10 cellular contexts compared by ENCODE assay signal in genomic region chr3:172201990-172202318, GRCh38.
A peak's percentile ranks its signal among the peaks of the same experiment; 100 is the strongest.
DNase-seq lines count a peak whose midpoint lies in the region; ATAC-seq and TF ChIP-seq lines count a peak whose summit lies in the region.
"Had no signal": no experiment of that assay in that cellular context is flagged by ENCODE, and none has a peak within 500 bp of the region (broad histone marks: within the 10 kb centered on the region; RNA-seq: fewer than 3 reads in every experiment).

No MANE protein-coding gene starts in this region.

- H3K9ac ChIP-seq in neural progenitor cell, result no peak overlapping the region

- H3K79me2 ChIP-seq in neural progenitor cell (ENCODE audit: low read depth), result peaks cover 55% of the 10 kb centered on the region

- H3K4me3 Mint-ChIP-seq in neural progenitor cell, result no peak overlapping the region

- H3K4me3 ChIP-seq in AG09309 (ENCODE audit: control insufficient read depth, low read depth, low read length) (no peak overlapping the region), esophagus squamous epithelium (no peak overlapping the region), neural progenitor cell (no peak overlapping the region)

- H3K4me2 ChIP-seq in neural progenitor cell, result no peak overlapping the region

- H3K36me3 ChIP-seq in esophagus squamous epithelium, result no peaks in the 10 kb centered on the region
- H3K36me3 ChIP-seq in neural progenitor cell, result no peaks in the 10 kb centered on the region

- TF ChIP-seq CTCF in AG09309 (IDR thresholded peaks at IDR 0.05; ENCODE audit: control insufficient read depth, insufficient read depth, low read depth, low read length, missing control alignments) (peak; percentile 17), esophagus squamous epithelium (IDR thresholded peaks at IDR 0.05) (no peak), neural progenitor cell (IDR thresholded peaks at IDR 0.05) (no peak)

- peaks cover 2% of the 10 kb centered on the region for H3K27me3 Mint-ChIP-seq in neural progenitor cell (ENCODE audit: insufficient read depth, low read depth)

- ATAC-seq in HG02763 (IDR thresholded peaks at IDR 0.05; ENCODE audit: unreplicated experiment), result no peak
- no peak for ATAC-seq in GM18517 (IDR thresholded peaks at IDR 0.05; ENCODE audit: unreplicated experiment)

- H3F3A ChIP-seq in neural progenitor cell (ENCODE audit: low read depth), result peaks cover 11% of the 10 kb centered on the region

- WGBS in esophagus squamous epithelium, 2 donors, result 54 to 55% methylated on average over 3 of the region's 3 CpGs

- intact Hi-C loops in esophagus squamous epithelium (cut with DNase I), result no loop called here

- DNase-seq in AG09309 (ENCODE audit: low read depth) (peak; percentile 54), NOMO-1 treated with DMSO at 0.1 percent for 48 hours (lab: John Stamatoyannopoulos, UW; ENCODE audit: unreplicated experiment) (peak; percentile 41), esophagus squamous epithelium (lab: John Stamatoyannopoulos, UW) (no peak), neural progenitor cell (ENCODE audit: low spot score) (no peak), T-helper 1 cell (no peak), cortex of kidney (lab: John Stamatoyannopoulos, UW) (no peak)
- DNase-seq: foreskin melanocyte; stimulated activated CD4-positive, alpha-beta T cell treated with anti-CD3 and anti-CD28 coated beads, Interleukin-4, amount 100 ng/mL, for 4 hours had no signal

- H4K20me1 ChIP-seq in neural progenitor cell (ENCODE audit: low read depth), result peaks cover 5% of the 10 kb centered on the region

- no peak for TF ChIP-seq POLR2A in esophagus squamous epithelium (IDR thresholded peaks at IDR 0.05)

- H2AFZ ChIP-seq in neural progenitor cell (replicated peaks), result no peak overlapping the region

- peaks cover 35% of the 10 kb centered on the region for H3K36me3 Mint-ChIP-seq in neural progenitor cell

- H3K27ac Mint-ChIP-seq in neural progenitor cell, result peak overlapping the region; percentile 57

- peaks cover 48% of the 10 kb centered on the region for H3K4me1 Mint-ChIP-seq in neural progenitor cell

- peak overlapping the region in 3 of 4 donors; percentile 76 to 82 (median 80) for H3K27ac ChIP-seq in esophagus squamous epithelium
- H3K27ac ChIP-seq in neural progenitor cell, result no peak overlapping the region

- H3K9me3 ChIP-seq in esophagus squamous epithelium (no peaks in the 10 kb centered on the region), neural progenitor cell (ENCODE audit: low read depth) (no peaks in the 10 kb centered on the region)

- H3K9me3 Mint-ChIP-seq in neural progenitor cell, result peaks cover 9% of the 10 kb centered on the region

- H3K4me1 ChIP-seq in esophagus squamous epithelium (peaks cover 9 to 50% (median 25%) of the 10 kb centered on the region in 3 donors), neural progenitor cell (peaks cover 17% of the 10 kb centered on the region)

- H3K27me3 ChIP-seq in esophagus squamous epithelium (no peaks in the 10 kb centered on the region), neural progenitor cell (no peaks in the 10 kb centered on the region)

Comparison
In these comparisons a context has a peak if more than half of its experiments do, and no peak if none do; other contexts are left out.
1. DNase-seq: peak in AG09309 (single experiment) and NOMO-1 treated with DMSO at 0.1 percent for 48 hours (single experiment); none in esophagus squamous epithelium (single experiment), neural progenitor cell (single experiment), T-helper 1 cell (0 of 5) and cortex of kidney (single experiment).